9 cellular contexts compared by ENCODE assay signal in the genomic region with DNA sequence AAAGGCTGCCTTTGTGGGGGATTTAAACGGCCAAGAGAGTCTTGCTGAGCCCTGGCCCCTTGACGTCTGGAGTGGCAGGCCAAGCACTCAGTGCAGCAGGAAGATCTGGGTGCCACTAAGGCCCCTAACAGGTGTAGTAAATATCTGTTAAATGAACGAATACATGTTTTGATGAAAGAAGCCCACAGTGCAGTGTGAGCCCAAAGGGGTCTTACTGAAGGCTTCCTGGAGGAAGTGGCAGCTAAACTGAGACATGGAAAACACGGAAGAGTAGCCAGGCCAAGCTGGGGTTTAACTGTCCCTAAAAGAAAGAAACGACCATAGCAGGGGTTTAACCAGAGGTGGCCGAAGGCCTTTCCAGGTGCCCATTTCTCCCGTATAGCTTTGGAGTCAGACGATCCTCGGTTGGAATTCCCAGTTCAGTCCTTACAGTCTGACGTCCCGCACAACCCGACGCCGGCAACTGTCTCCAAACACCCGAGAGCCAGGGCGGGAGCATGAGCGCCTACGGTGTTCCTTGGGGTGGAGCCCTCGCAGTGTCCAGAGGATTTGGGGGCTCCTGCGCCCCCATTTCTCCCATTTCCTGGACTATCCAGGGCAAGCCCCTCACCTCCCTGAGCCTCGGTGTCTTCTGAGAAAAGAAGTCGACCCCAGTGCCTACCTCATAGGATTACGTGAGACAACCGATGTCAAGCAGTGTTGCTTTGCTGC. TPM values are rescaled to one million over a fixed set of nuclear protein-coding genes. Genes with fewer than 3 reads are reported as not detected.
DNase-seq lines count a peak whose midpoint lies in the region; ATAC-seq, FAIRE-seq and TF ChIP-seq lines count a peak whose summit lies in the region.
"Had no signal": no experiment of that assay in that cellular context is flagged by ENCODE, and none has a peak within 500 bp of the region (broad histone marks: within the 10 kb centered on the region; RNA-seq: fewer than 3 reads in every experiment).

No MANE protein-coding gene starts in this region.

- peak overlapping the region; percentile 83 for H3K27ac ChIP-seq in RWPE1
- peak overlapping the region; percentile 56 for H3K27ac ChIP-seq in neutrophil

- FAIRE-seq in GM12891 (lab: Jason Lieb, UNC) = no peak

- peaks cover 26% of the 10 kb centered on the region for H3K27me3 ChIP-seq in neutrophil

- TF ChIP-seq CTCF in GM12864 (IDR thresholded peaks at IDR 0.05; ENCODE audit: low read depth, low read length, missing control alignments) (no peak), RWPE1 (conservative IDR thresholded peaks at IDR 0.05; ENCODE audit: low read depth) (no peak), neutrophil (IDR thresholded peaks at IDR 0.05) (no peak)

- CTCF ChIA-PET in RWPE1 (lab: Yijun Ruan, JAX) = interaction anchor here (0.6 kb wide), 1 partner anchor 59 kb away, joined by 4 read pairs; no protein-coding TSS in a partner anchor

- no peaks in the 10 kb centered on the region for H3K9me3 ChIP-seq in neutrophil

- H3K4me3 ChIP-seq in GM12864 (ENCODE audit: low read depth, low read length) (peak overlapping the region; percentile 67), neutrophil (ENCODE audit: low read depth in 1 of 2, low read length in 1 of 2) (peak overlapping the region; percentile 66 to 93)

- POLR2A ChIA-PET in RWPE1 (lab: Yijun Ruan, JAX; ENCODE audit: low non-redundant PET) = interaction anchor here (0.6 kb wide), 1 partner anchor 167 kb away, joined by 4 read pairs; no protein-coding TSS in a partner anchor

- TF ChIP-seq POLR2A in GM12891 (IDR thresholded peaks at IDR 0.05; ENCODE audit: low read depth, low read length) = no peak

- DNase-seq in GM12864 (ENCODE audit: low read depth) = no peak
- no peak for DNase-seq in RWPE1 (ENCODE audit: low spot score)
- no peak for DNase-seq in GM12891 (ENCODE audit: insufficient read length, low spot score)
- DNase-seq in kidney glomerular epithelial cell (lab: John Stamatoyannopoulos, UW) = no peak

- no peaks in the 10 kb centered on the region for H3K36me3 ChIP-seq in neutrophil

- ATAC-seq in esophagus mucosa = peak; percentile 1
- ATAC-seq in GM19324 (IDR thresholded peaks at IDR 0.05; ENCODE audit: low FRiP score, unreplicated experiment) = no peak
- no peak for ATAC-seq in HG03460 (IDR thresholded peaks at IDR 0.05; ENCODE audit: unreplicated experiment)

- peaks cover 13 to 19% of the 10 kb centered on the region in 2 experiments for H3K4me1 ChIP-seq in neutrophil (ENCODE audit: control insufficient read depth in 1 of 2, insufficient read depth in 1 of 2, low read depth in 1 of 2, low read length in 1 of 2)

TF ChIP-seq in GM12891, 5 proteins besides CTCF, POLR2A, EP300 and RAD21:
- TF ChIP-seq TAF1 (IDR thresholded peaks at IDR 0.05; ENCODE audit: low read depth, low read length) = no peak
- TF ChIP-seq POLR2AphosphoS5 (IDR thresholded peaks at IDR 0.05; ENCODE audit: low read depth, low read length) = no peak
- TF ChIP-seq PAX5 (IDR thresholded peaks at IDR 0.05; ENCODE audit: insufficient read depth, low read length, severe bottlenecking) = no peak
- TF ChIP-seq SPI1 (IDR thresholded peaks at IDR 0.05; ENCODE audit: low read depth, low read length) = no peak
- TF ChIP-seq POU2F2 (IDR thresholded peaks at IDR 0.05; ENCODE audit: low read depth, low read length) = no peak

RNA-seq across cellular contexts. Expression of a gene that starts 0.9 kb away (rescaled TPM):
- 4.1 TPM for total RNA-seq in esophagus mucosa
- 2.8 TPM for polyA plus RNA-seq in GM12891 (2012; ENCODE audit: low read depth, missing spikeins)

RNA-seq across cellular contexts. Expression of a gene that starts 25.9 kb away (rescaled TPM):
- 2.7 TPM for total RNA-seq in esophagus mucosa
- 6.6 TPM for polyA plus RNA-seq in GM12891 (2012; ENCODE audit: low read depth, missing spikeins)
- total RNA-seq: NCI-H460 had no signal
